10 cellular contexts compared by ENCODE assay signal in genomic region chr10:61744469-61744868, GRCh38.
DNase-seq lines count a peak whose midpoint lies in the region; ATAC-seq and TF ChIP-seq lines count a peak whose summit lies in the region.
"Had no signal": no experiment of that assay in that cellular context is flagged by ENCODE, and none has a peak within 500 bp of the region (broad histone marks: within the 10 kb centered on the region; RNA-seq: fewer than 3 reads in every experiment).

No MANE protein-coding gene starts in this region.

- POLR2A ChIA-PET in activated CD4-positive, alpha-beta memory T cell treated with anti-CD3 and anti-CD28 coated beads for 36 hours (lab: Charles Lee) = no interaction called here
- POLR2A ChIA-PET in activated CD4-positive, alpha-beta memory T cell treated with anti-CD3 and anti-CD28 coated beads, Interleukin-2, amount 10 ng/mL, durations not matched to agents 7 days and 5 days (lab: Charles Lee) = no interaction called here
- POLR2A ChIA-PET in activated CD8-positive, alpha-beta T cell treated with anti-CD3 and anti-CD28 coated beads for 36 hours (lab: Charles Lee) = no interaction called here

- DNase-seq in activated CD4-positive, alpha-beta memory T cell treated with anti-CD3 and anti-CD28 coated beads for 36 hours = peak; percentile 31
- no peak for DNase-seq in activated CD4-positive, alpha-beta memory T cell treated with anti-CD3 and anti-CD28 coated beads, Interleukin-2, amount 10 ng/mL, durations not matched to agents 7 days and 5 days
- DNase-seq in HT1080 (ENCODE audit: low read depth) (peak; percentile 10), neural crest cell (ENCODE audit: low read depth, low spot score) (no peak), foreskin melanocyte (no peak), COLO668 (lab: John Stamatoyannopoulos, UW; ENCODE audit: unreplicated experiment) (no peak)
- peak; percentile 40 for DNase-seq in activated CD8-positive, alpha-beta T cell treated with anti-CD3 and anti-CD28 coated beads for 36 hours
- DNase-seq in activated T-helper 1 cell treated with anti-CD3 and anti-CD28 coated beads, Interleukin-12 subunit alpha, Interleukin-12 subunit beta, Interleukin-2, Interleukin-4 antibody, amounts not matched to agents 30 ng/mL and 10 ng/mL and 1 ng/mL, durations not matched to agents 14 hours and 24 hours and 36 hours (ENCODE audit: low spot score) = no peak
- DNase-seq: islet precursor cell, NCI-H146 had no signal

- no peaks in the 10 kb centered on the region for H3K36me3 Mint-ChIP-seq in activated CD4-positive, alpha-beta memory T cell treated with anti-CD3 and anti-CD28 coated beads for 36 hours
- H3K36me3 Mint-ChIP-seq in activated CD4-positive, alpha-beta memory T cell treated with anti-CD3 and anti-CD28 coated beads, Interleukin-2, amount 10 ng/mL, durations not matched to agents 7 days and 5 days (ENCODE audit: low read depth) = peaks cover 3% of the 10 kb centered on the region
- H3K36me3 Mint-ChIP-seq in activated CD8-positive, alpha-beta T cell treated with anti-CD3 and anti-CD28 coated beads for 36 hours (ENCODE audit: low read depth) = no peaks in the 10 kb centered on the region
- no peaks in the 10 kb centered on the region for H3K36me3 Mint-ChIP-seq in neural crest cell (ENCODE audit: low read depth)
- no peaks in the 10 kb centered on the region for H3K36me3 Mint-ChIP-seq in activated T-helper 1 cell treated with anti-CD3 and anti-CD28 coated beads, Interleukin-12 subunit alpha, Interleukin-12 subunit beta, Interleukin-2, Interleukin-4 antibody, amounts not matched to agents 30 ng/mL and 10 ng/mL and 1 ng/mL, durations not matched to agents 14 hours and 24 hours and 36 hours (ENCODE audit: low read depth)

- CTCF ChIA-PET in activated CD4-positive, alpha-beta memory T cell treated with anti-CD3 and anti-CD28 coated beads for 36 hours (lab: Charles Lee) = interaction anchor here (0.5 to 2.4 kb wide), 9 partner anchors 17 to 138 kb away, joined by 3 to 8 read pairs (median 4); no protein-coding TSS in a partner anchor
- CTCF ChIA-PET in activated CD4-positive, alpha-beta memory T cell treated with anti-CD3 and anti-CD28 coated beads, Interleukin-2, amount 10 ng/mL, durations not matched to agents 7 days and 5 days (lab: Charles Lee) = interaction anchor here (1.6 kb wide), 1 partner anchor 124 kb away, joined by 4 read pairs; no protein-coding TSS in a partner anchor
- CTCF ChIA-PET in activated CD8-positive, alpha-beta T cell treated with anti-CD3 and anti-CD28 coated beads for 36 hours (lab: Charles Lee) = interaction anchor here (0.8 to 2.3 kb wide), 6 partner anchors 11 to 137 kb away, joined by 3 to 10 read pairs (median 4); no protein-coding TSS in a partner anchor

- intact Hi-C loops in activated CD4-positive, alpha-beta memory T cell treated with anti-CD3 and anti-CD28 coated beads for 36 hours (cut with micrococcal nuclease) = no loop called here
- intact Hi-C loops in activated CD8-positive, alpha-beta T cell treated with anti-CD3 and anti-CD28 coated beads for 36 hours (cut with micrococcal nuclease) = no loop called here
- intact Hi-C loops in activated T-helper 1 cell treated with anti-CD3 and anti-CD28 coated beads, Interleukin-12 subunit alpha, Interleukin-12 subunit beta, Interleukin-2, Interleukin-4 antibody, amounts not matched to agents 30 ng/mL and 10 ng/mL and 1 ng/mL, durations not matched to agents 14 hours and 24 hours and 36 hours (cut with micrococcal nuclease) = no loop called here

- H3K4me1 Mint-ChIP-seq in activated CD4-positive, alpha-beta memory T cell treated with anti-CD3 and anti-CD28 coated beads for 36 hours (ENCODE audit: low read depth) = no peaks in the 10 kb centered on the region
- H3K4me1 Mint-ChIP-seq in activated CD4-positive, alpha-beta memory T cell treated with anti-CD3 and anti-CD28 coated beads, Interleukin-2, amount 10 ng/mL, durations not matched to agents 7 days and 5 days = no peaks in the 10 kb centered on the region
- H3K4me1 Mint-ChIP-seq in activated CD8-positive, alpha-beta T cell treated with anti-CD3 and anti-CD28 coated beads for 36 hours (ENCODE audit: low read depth) = no peaks in the 10 kb centered on the region
- peaks cover 10% of the 10 kb centered on the region for H3K4me1 Mint-ChIP-seq in neural crest cell
- H3K4me1 Mint-ChIP-seq in activated T-helper 1 cell treated with anti-CD3 and anti-CD28 coated beads, Interleukin-12 subunit alpha, Interleukin-12 subunit beta, Interleukin-2, Interleukin-4 antibody, amounts not matched to agents 30 ng/mL and 10 ng/mL and 1 ng/mL, durations not matched to agents 14 hours and 24 hours and 36 hours (ENCODE audit: low read depth) = no peaks in the 10 kb centered on the region

- H3K27ac Mint-ChIP-seq in activated CD4-positive, alpha-beta memory T cell treated with anti-CD3 and anti-CD28 coated beads for 36 hours = no peak overlapping the region
- no peak overlapping the region for H3K27ac Mint-ChIP-seq in activated CD4-positive, alpha-beta memory T cell treated with anti-CD3 and anti-CD28 coated beads, Interleukin-2, amount 10 ng/mL, durations not matched to agents 7 days and 5 days
- H3K27ac Mint-ChIP-seq in activated CD8-positive, alpha-beta T cell treated with anti-CD3 and anti-CD28 coated beads for 36 hours = no peak overlapping the region
- no peak overlapping the region for H3K27ac Mint-ChIP-seq in neural crest cell (ENCODE audit: unreplicated experiment)
- no peak overlapping the region for H3K27ac Mint-ChIP-seq in activated T-helper 1 cell treated with anti-CD3 and anti-CD28 coated beads, Interleukin-12 subunit alpha, Interleukin-12 subunit beta, Interleukin-2, Interleukin-4 antibody, amounts not matched to agents 30 ng/mL and 10 ng/mL and 1 ng/mL, durations not matched to agents 14 hours and 24 hours and 36 hours

- peak; percentile 66 for ATAC-seq in activated CD8-positive, alpha-beta T cell treated with anti-CD3 and anti-CD28 coated beads for 36 hours

- peak; percentile 32 for TF ChIP-seq CTCF in activated CD8-positive, alpha-beta T cell treated with anti-CD3 and anti-CD28 coated beads for 36 hours (IDR thresholded peaks at IDR 0.05)
- TF ChIP-seq CTCF in neural crest cell (conservative IDR thresholded peaks at IDR 0.05) = peak; percentile 42

- no peak overlapping the region for H3K4me3 Mint-ChIP-seq in activated CD4-positive, alpha-beta memory T cell treated with anti-CD3 and anti-CD28 coated beads for 36 hours
- no peak overlapping the region for H3K4me3 Mint-ChIP-seq in activated CD4-positive, alpha-beta memory T cell treated with anti-CD3 and anti-CD28 coated beads, Interleukin-2, amount 10 ng/mL, durations not matched to agents 7 days and 5 days
- H3K4me3 Mint-ChIP-seq in activated CD8-positive, alpha-beta T cell treated with anti-CD3 and anti-CD28 coated beads for 36 hours = no peak overlapping the region
- no peak overlapping the region for H3K4me3 Mint-ChIP-seq in neural crest cell
- H3K4me3 Mint-ChIP-seq in activated T-helper 1 cell treated with anti-CD3 and anti-CD28 coated beads, Interleukin-12 subunit alpha, Interleukin-12 subunit beta, Interleukin-2, Interleukin-4 antibody, amounts not matched to agents 30 ng/mL and 10 ng/mL and 1 ng/mL, durations not matched to agents 14 hours and 24 hours and 36 hours = no peak overlapping the region

- H3K27me3 Mint-ChIP-seq in activated CD4-positive, alpha-beta memory T cell treated with anti-CD3 and anti-CD28 coated beads for 36 hours = peaks cover 2% of the 10 kb centered on the region
- H3K27me3 Mint-ChIP-seq in activated CD4-positive, alpha-beta memory T cell treated with anti-CD3 and anti-CD28 coated beads, Interleukin-2, amount 10 ng/mL, durations not matched to agents 7 days and 5 days = peaks cover 7% of the 10 kb centered on the region
- peaks cover 2% of the 10 kb centered on the region for H3K27me3 Mint-ChIP-seq in activated CD8-positive, alpha-beta T cell treated with anti-CD3 and anti-CD28 coated beads for 36 hours
- H3K27me3 Mint-ChIP-seq in neural crest cell (ENCODE audit: low read depth) = no peaks in the 10 kb centered on the region
- peaks cover 10% of the 10 kb centered on the region for H3K27me3 Mint-ChIP-seq in activated T-helper 1 cell treated with anti-CD3 and anti-CD28 coated beads, Interleukin-12 subunit alpha, Interleukin-12 subunit beta, Interleukin-2, Interleukin-4 antibody, amounts not matched to agents 30 ng/mL and 10 ng/mL and 1 ng/mL, durations not matched to agents 14 hours and 24 hours and 36 hours (ENCODE audit: insufficient read depth)

- peaks cover 4% of the 10 kb centered on the region for H3K9me3 Mint-ChIP-seq in activated CD4-positive, alpha-beta memory T cell treated with anti-CD3 and anti-CD28 coated beads for 36 hours
- peaks cover 6% of the 10 kb centered on the region for H3K9me3 Mint-ChIP-seq in activated CD4-positive, alpha-beta memory T cell treated with anti-CD3 and anti-CD28 coated beads, Interleukin-2, amount 10 ng/mL, durations not matched to agents 7 days and 5 days
- peaks cover 1% of the 10 kb centered on the region for H3K9me3 Mint-ChIP-seq in activated CD8-positive, alpha-beta T cell treated with anti-CD3 and anti-CD28 coated beads for 36 hours
- peaks cover 3% of the 10 kb centered on the region for H3K9me3 Mint-ChIP-seq in neural crest cell
- peaks cover 11% of the 10 kb centered on the region for H3K9me3 Mint-ChIP-seq in activated T-helper 1 cell treated with anti-CD3 and anti-CD28 coated beads, Interleukin-12 subunit alpha, Interleukin-12 subunit beta, Interleukin-2, Interleukin-4 antibody, amounts not matched to agents 30 ng/mL and 10 ng/mL and 1 ng/mL, durations not matched to agents 14 hours and 24 hours and 36 hours

Comparison
In these comparisons a context has a peak if more than half of its experiments do, and no peak if none do; other contexts are left out.
1. DNase-seq: peak in activated CD4-positive, alpha-beta memory T cell treated with anti-CD3 and anti-CD28 coated beads for 36 hours (single experiment), HT1080 (single experiment) and activated CD8-positive, alpha-beta T cell treated with anti-CD3 and anti-CD28 coated beads for 36 hours (single experiment); none in activated CD4-positive, alpha-beta memory T cell treated with anti-CD3 and anti-CD28 coated beads, Interleukin-2, amount 10 ng/mL, durations not matched to agents 7 days and 5 days (single experiment), neural crest cell (single experiment), foreskin melanocyte (single experiment), COLO668 (single experiment) and activated T-helper 1 cell treated with anti-CD3 and anti-CD28 coated beads, Interleukin-12 subunit alpha, Interleukin-12 subunit beta, Interleukin-2, Interleukin-4 antibody, amounts not matched to agents 30 ng/mL and 10 ng/mL and 1 ng/mL, durations not matched to agents 14 hours and 24 hours and 36 hours (single experiment).